ENCODE assay signal across 15 cellular contexts in the genomic region with DNA sequence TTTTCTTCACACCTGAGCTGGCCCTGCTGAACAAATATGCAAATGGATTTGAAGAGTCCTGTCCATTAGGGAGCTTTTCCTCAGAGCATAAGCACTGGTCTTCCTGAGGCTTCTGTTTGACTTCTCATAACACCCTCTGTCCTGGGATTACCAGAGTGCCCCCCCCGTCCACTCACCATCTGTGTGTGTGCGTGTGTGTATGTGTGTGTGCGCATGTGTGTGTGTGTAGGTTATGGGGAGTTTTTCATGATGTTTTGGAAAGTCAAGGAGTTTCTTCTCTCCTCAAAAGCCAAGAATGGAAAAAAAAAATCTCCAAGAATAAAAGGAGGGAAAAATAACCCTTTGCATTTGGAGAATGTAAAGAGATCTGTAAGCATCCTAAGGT. TPM values are rescaled to one million over a fixed set of nuclear protein-coding genes. Genes with fewer than 3 reads are reported as not detected.
DNase-seq lines count a peak whose midpoint lies in the region; ATAC-seq and TF ChIP-seq lines count a peak whose summit lies in the region.
"Had no signal": no experiment of that assay in that cellular context is flagged by ENCODE, and none has a peak within 500 bp of the region (broad histone marks: within the 10 kb centered on the region; RNA-seq: fewer than 3 reads in every experiment).

No MANE protein-coding gene starts in this region.

- ATAC-seq in Right ventricle myocardium superior (ENCODE audit: poor library complexity) (no peak), GM21737 (IDR thresholded peaks at IDR 0.05; ENCODE audit: unreplicated experiment) (no peak)
- ATAC-seq in central memory CD8-positive, alpha-beta T cell (replicated peaks; ENCODE audit: extremely low read depth, poor library complexity, severe bottlenecking) = no peak
- ATAC-seq: activated CD8-positive, alpha-beta T cell treated with anti-CD3 and anti-CD28 coated beads for 36 hours had no signal

- H3K36me3 Mint-ChIP-seq in central memory CD8-positive, alpha-beta T cell (ENCODE audit: insufficient read depth) = no peaks in the 10 kb centered on the region

- peaks cover 22% of the 10 kb centered on the region for H3K27me3 Mint-ChIP-seq in central memory CD8-positive, alpha-beta T cell

- intact Hi-C loops in Right ventricle myocardium superior (cut with DNase I) = no loop called here

- no peaks in the 10 kb centered on the region for H3K79me2 ChIP-seq in osteoblast (ENCODE audit: insufficient read depth, low read length)

- H2AFZ ChIP-seq in osteoblast (ENCODE audit: low read length) = peak overlapping the region; percentile 84

- H4K20me1 ChIP-seq in osteoblast (ENCODE audit: insufficient read depth, low read length) = no peaks in the 10 kb centered on the region

- H3K27me3 ChIP-seq in right atrium auricular region (no peaks in the 10 kb centered on the region), osteoblast (ENCODE audit: insufficient read depth, low read length) (peaks cover 3% of the 10 kb centered on the region)

- peak overlapping the region; percentile 85 to 88 for H3K27ac ChIP-seq in right atrium auricular region
- no peak overlapping the region for H3K27ac ChIP-seq in osteoblast (ENCODE audit: low read depth, low read length)
- H3K27ac ChIP-seq: HL-60 had no signal

- DNase-seq in right atrium auricular region (ENCODE audit: low spot score) = no peak
- no peak for DNase-seq in Right ventricle myocardium superior
- no peak for DNase-seq in central memory CD8-positive, alpha-beta T cell (ENCODE audit: low spot score in 2 of 2)
- DNase-seq in osteoblast (ENCODE audit: insufficient read length, low spot score, missing footprints) = no peak
- no peak for DNase-seq in NAMALWA (ENCODE audit: low spot score)
- DNase-seq in islet precursor cell = no peak
- DNase-seq in stimulated activated CD4-positive, alpha-beta T cell treated with anti-CD3 and anti-CD28 coated beads, Interleukin-15, amount 100 ng/mL, for 24 hours = no peak
- DNase-seq: activated CD8-positive, alpha-beta T cell treated with anti-CD3 and anti-CD28 coated beads for 36 hours; activated gamma-delta T cell treated with Interleukin-2 at 50 U/mL for 16 hours; C1 segment of cervical spinal cord; GF-D8; NCI-H2081; stimulated activated CD4-positive, alpha-beta T cell treated with anti-CD3 and anti-CD28 coated beads, Interleukin-2, amount 100 ng/mL, for 24 hours had no signal

- H3K9me3 ChIP-seq in right atrium auricular region (no peaks in the 10 kb centered on the region), osteoblast (ENCODE audit: low read depth, low read length) (no peaks in the 10 kb centered on the region)

- no peak overlapping the region for H3K4me3 ChIP-seq in right atrium auricular region
- no peak overlapping the region for H3K4me3 ChIP-seq in osteoblast (ENCODE audit: insufficient read depth, low read length)

- H3K9me3 Mint-ChIP-seq in central memory CD8-positive, alpha-beta T cell = peaks cover 8% of the 10 kb centered on the region

- peaks cover 0 to 27% of the 10 kb centered on the region in 2 donors for H3K4me1 ChIP-seq in right atrium auricular region
- H3K4me1 ChIP-seq in osteoblast (ENCODE audit: insufficient read depth, low read length) = peaks cover 21% of the 10 kb centered on the region

- TF ChIP-seq CTCF in right atrium auricular region (IDR thresholded peaks at IDR 0.05) = no peak
- no peak for TF ChIP-seq CTCF in osteoblast (IDR thresholded peaks at IDR 0.05; ENCODE audit: extremely low read depth, low read depth, low read length)

- H3K4me1 Mint-ChIP-seq in central memory CD8-positive, alpha-beta T cell = no peaks in the 10 kb centered on the region

- H3K27ac Mint-ChIP-seq in central memory CD8-positive, alpha-beta T cell (ENCODE audit: low read depth) = no peak overlapping the region
- H3K27ac Mint-ChIP-seq: activated CD8-positive, alpha-beta T cell treated with anti-CD3 and anti-CD28 coated beads for 36 hours had no signal

- H3K36me3 ChIP-seq in right atrium auricular region (no peaks in the 10 kb centered on the region), osteoblast (ENCODE audit: insufficient read depth, low read length) (no peaks in the 10 kb centered on the region)

- no peak overlapping the region for H3K4me2 ChIP-seq in osteoblast (ENCODE audit: insufficient read depth, low read length)

- peak overlapping the region; percentile 19 for H3K4me3 Mint-ChIP-seq in central memory CD8-positive, alpha-beta T cell
- H3K4me3 Mint-ChIP-seq: activated CD8-positive, alpha-beta T cell treated with anti-CD3 and anti-CD28 coated beads for 36 hours had no signal

RNA-seq across cellular contexts. Expression of a gene that starts 57.7 kb away (rescaled TPM):
- total RNA-seq in right atrium auricular region (10 to 100 TPM; 44.1 to 52.4 TPM), Right ventricle myocardium superior (34.0 TPM), osteoblast (8.5 and 13.4 TPM in 2 replicates)
